Comparison of ENCODE assay signal across 10 cellular contexts in the genomic region with DNA sequence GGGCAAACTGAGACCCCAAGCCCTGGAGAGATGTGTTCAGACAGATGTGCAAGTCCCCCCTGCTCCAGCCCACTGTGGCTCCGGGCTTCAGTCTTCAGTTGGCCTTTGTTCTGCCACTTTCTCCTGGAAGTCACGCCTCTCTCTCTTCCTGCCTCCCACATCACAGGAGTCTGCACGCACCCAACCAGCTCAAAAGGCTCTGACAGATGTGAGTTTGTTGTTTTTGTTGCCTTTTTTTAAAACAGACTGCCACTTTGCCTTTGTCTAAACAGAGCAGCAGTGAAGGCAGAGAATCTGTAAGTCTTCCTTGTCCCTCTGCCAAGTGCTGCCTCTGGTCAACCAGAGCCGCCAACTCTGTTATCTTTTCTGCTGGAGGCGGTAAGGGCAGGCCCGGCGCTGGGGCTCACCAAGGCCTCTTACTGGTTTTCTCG.
DNase-seq lines count a peak whose midpoint lies in the region; ATAC-seq and TF ChIP-seq lines count a peak whose summit lies in the region.
"Had no signal": no experiment of that assay in that cellular context is flagged by ENCODE, and none has a peak within 500 bp of the region (broad histone marks: within the 10 kb centered on the region; RNA-seq: fewer than 3 reads in every experiment).

No MANE protein-coding gene starts in this region.

- no peak overlapping the region for H3K4me3 ChIP-seq in mesodermal cell (ENCODE audit: extremely low read depth, insufficient read depth, low read length, poor library complexity, severe bottlenecking)
- no peak overlapping the region for H3K4me3 ChIP-seq in lower lobe of right lung

- H3K4me1 Mint-ChIP-seq in endothelial cell (ENCODE audit: unreplicated experiment), result peaks cover 9% of the 10 kb centered on the region

- no peaks in the 10 kb centered on the region for H3K9me3 ChIP-seq in mesodermal cell (ENCODE audit: control insufficient read depth, low read length)
- no peaks in the 10 kb centered on the region for H3K9me3 ChIP-seq in lower lobe of right lung
- H3K9me3 ChIP-seq: Caco-2 had no signal

- H3K9me3 Mint-ChIP-seq in endothelial cell (ENCODE audit: unreplicated experiment), result no peaks in the 10 kb centered on the region
- H3K9me3 Mint-ChIP-seq: activated naive CD4-positive, alpha-beta T cell treated with anti-CD3 and anti-CD28 coated beads, Interleukin-2, amount 50 U/mL, for 72 hours had no signal

- H3K36me3 ChIP-seq in mesodermal cell (ENCODE audit: control insufficient read depth, insufficient read depth, low read length) (no peaks in the 10 kb centered on the region), lower lobe of right lung (no peaks in the 10 kb centered on the region)

- peaks cover 19% of the 10 kb centered on the region for H3K27me3 ChIP-seq in lower lobe of right lung (ENCODE audit: low read depth)

- no peak for ATAC-seq in lower lobe of right lung
- ATAC-seq: activated naive CD4-positive, alpha-beta T cell treated with anti-CD3 and anti-CD28 coated beads, Interleukin-2, amount 50 U/mL, for 72 hours had no signal

- TF ChIP-seq CTCF in endothelial cell (IDR thresholded peaks at IDR 0.05; ENCODE audit: unreplicated experiment), result no peak
- TF ChIP-seq CTCF in lower lobe of right lung (IDR thresholded peaks at IDR 0.05), result no peak

- H3K4me1 ChIP-seq in mesodermal cell (ENCODE audit: control insufficient read depth, insufficient read depth, low read length, poor library complexity, severe bottlenecking) (no peaks in the 10 kb centered on the region), lower lobe of right lung (no peaks in the 10 kb centered on the region)
- H3K4me1 ChIP-seq: Caco-2 had no signal

- H3K36me3 Mint-ChIP-seq in endothelial cell (ENCODE audit: low read depth, unreplicated experiment), result no peaks in the 10 kb centered on the region
- H3K36me3 Mint-ChIP-seq: activated naive CD4-positive, alpha-beta T cell treated with anti-CD3 and anti-CD28 coated beads, Interleukin-2, amount 50 U/mL, for 72 hours had no signal

- DNase-seq in Daoy (ENCODE audit: low read depth) (peak; percentile 60), RPMI7951 (ENCODE audit: low read depth) (peak; percentile 97), endothelial cell (ENCODE audit: low spot score) (peak; percentile 43), NCI-H1092 treated with DMSO at 0.1 percent for 48 hours (lab: John Stamatoyannopoulos, UW) (no peak), lower lobe of right lung (no peak), inferior parietal cortex (ENCODE audit: extremely low spot score) (no peak), Kasumi-1 (lab: John Stamatoyannopoulos, UW) (no peak)
- DNase-seq: Caco-2 had no signal

- no peaks in the 10 kb centered on the region for H3K27me3 Mint-ChIP-seq in endothelial cell (ENCODE audit: unreplicated experiment)

- H3K27ac ChIP-seq in mesodermal cell (ENCODE audit: low read depth, low read length, severe bottlenecking) (peak overlapping the region; percentile 63), lower lobe of right lung (no peak overlapping the region)

- H3K4me3 Mint-ChIP-seq in endothelial cell (ENCODE audit: unreplicated experiment), result no peak overlapping the region

- 58 to 63% methylated on average over 5 of the region's 8 CpGs for WGBS in mesodermal cell (ENCODE audit: insufficient coverage in 2 of 2), 2 experiments

- H3K27ac Mint-ChIP-seq in endothelial cell (ENCODE audit: unreplicated experiment), result peak overlapping the region; percentile 77

- intact Hi-C loops in lower lobe of right lung (cut with DNase I), result no loop called here

Comparison
In these comparisons a context has a peak if more than half of its experiments do, and no peak if none do; other contexts are left out.
1. DNase-seq: peak in Daoy (single experiment), RPMI7951 (single experiment) and endothelial cell (single experiment); none in NCI-H1092 treated with DMSO at 0.1 percent for 48 hours (single experiment), lower lobe of right lung (single experiment), inferior parietal cortex (single experiment) and Kasumi-1 (0 of 2).